33 cellular contexts compared by ENCODE assay signal in genomic region chr18:36183987-36184386, GRCh38. TPM values are rescaled to one million over a fixed set of nuclear protein-coding genes. Genes with fewer than 3 reads are reported as not detected.
"Had no signal": no experiment of that assay in that cellular context is flagged by ENCODE, and none has a peak within 500 bp of the region (broad histone marks: within the 10 kb centered on the region; RNA-seq: fewer than 3 reads in every experiment).

No MANE protein-coding gene starts in this region.

- FAIRE-seq: colon had no signal

- H3K27me3 ChIP-seq: adrenal gland, body of pancreas had no signal

- H3K36me3 ChIP-seq: adrenal gland, gastrocnemius medialis, heart left ventricle, WERI-Rb-1 had no signal

- H3K36me3 Mint-ChIP-seq: activated CD8-positive, alpha-beta memory T cell treated with anti-CD3 and anti-CD28 coated beads, Interleukin-2, amount 10 ng/mL, durations not matched to agents 7 days and 5 days; activated naive CD4-positive, alpha-beta T cell treated with anti-CD3 and anti-CD28 coated beads, Interleukin-2, amount 50 U/mL, for 24 hours; activated naive CD8-positive, alpha-beta T cell treated with anti-CD3 and anti-CD28 coated beads for 36 hours had no signal

- H3K4me3 Mint-ChIP-seq: activated B cell treated with CpG ODN at 0.5 μM for 24 hours; activated CD8-positive, alpha-beta memory T cell treated with anti-CD3 and anti-CD28 coated beads, Interleukin-2, amount 10 ng/mL, durations not matched to agents 7 days and 5 days; activated CD8-positive, alpha-beta T cell treated with anti-CD3 and anti-CD28 coated beads, Interleukin-2, amount 10 ng/mL, durations not matched to agents 7 days and 5 days; activated naive CD4-positive, alpha-beta T cell treated with anti-CD3 and anti-CD28 coated beads for 36 hours; activated naive CD4-positive, alpha-beta T cell treated with anti-CD3 and anti-CD28 coated beads, Interleukin-2, amount 50 U/mL, for 24 hours; activated naive CD8-positive, alpha-beta T cell treated with anti-CD3 and anti-CD28 coated beads for 36 hours; activated naive CD8-positive, alpha-beta T cell treated with anti-CD3 and anti-CD28 coated beads, Interleukin-2, amount 50 U/mL, for 24 hours; activated T-cell treated with anti-CD3 and anti-CD28 coated beads, Interleukin-2, amount 50 U/mL, for 24 hours; endodermal cell; T-helper 17 cell; T-helper 2 cell treated with Interferon-gamma antibody and Interleukin-4, amounts not matched to agents 5 μg/mL and 100 μg/mL, for 36 hours had no signal

- H3K9me3 Mint-ChIP-seq: activated B cell treated with CpG ODN at 0.5 μM for 24 hours; activated naive CD4-positive, alpha-beta T cell treated with anti-CD3 and anti-CD28 coated beads for 36 hours; activated naive CD4-positive, alpha-beta T cell treated with anti-CD3 and anti-CD28 coated beads, Interleukin-2, amount 50 U/mL, for 24 hours; activated naive CD8-positive, alpha-beta T cell treated with anti-CD3 and anti-CD28 coated beads for 36 hours; activated naive CD8-positive, alpha-beta T cell treated with anti-CD3 and anti-CD28 coated beads, Interleukin-2, amount 50 U/mL, for 24 hours; activated T-cell treated with anti-CD3 and anti-CD28 coated beads, Interleukin-2, amount 50 U/mL, for 24 hours; activated T-helper 2 cell treated with anti-CD3 and anti-CD28 coated beads, Interferon-gamma antibody, Interleukin-2, Interleukin-4, amounts not matched to agents 10 μg/mL and 5 μg/mL and 100 μg/mL, durations not matched to agents 14 hours and 24 hours and 36 hours; endodermal cell; T-helper 2 cell treated with Interferon-gamma antibody and Interleukin-4, amounts not matched to agents 5 μg/mL and 100 μg/mL, for 36 hours had no signal

- H3K9me3 ChIP-seq: adrenal gland, body of pancreas, gastrocnemius medialis, heart left ventricle had no signal

- DNase-seq: activated B cell treated with CpG ODN at 0.5 μM for 24 hours; activated CD4-positive, alpha-beta T cell treated with anti-CD3 and anti-CD28 coated beads for 48 hours; activated CD4-positive, alpha-beta T cell treated with anti-CD3 and anti-CD28 coated beads, Interleukin-2, amount 50 U/mL, for 1 hour; activated CD4-positive, alpha-beta T cell treated with anti-CD3 and anti-CD28 coated beads, Interleukin-2, amount 50 U/mL, for 48 hours; activated CD8-positive, alpha-beta memory T cell treated with anti-CD3 and anti-CD28 coated beads, Interleukin-2, amount 10 ng/mL, durations not matched to agents 7 days and 5 days; activated CD8-positive, alpha-beta memory T cell treated with anti-CD3 and anti-CD28 coated beads, Interleukin-2, amount 50 U/mL, for 4 hours; activated CD8-positive, alpha-beta T cell treated with anti-CD3 and anti-CD28 coated beads, Interleukin-2, amount 10 ng/mL, durations not matched to agents 7 days and 5 days; activated effector memory CD4-positive, alpha-beta T cell treated with anti-CD3 and anti-CD28 coated beads, Interleukin-2, amount 50 U/mL, for 16 hours; activated naive CD4-positive, alpha-beta T cell treated with anti-CD3 and anti-CD28 coated beads for 36 hours; activated naive CD8-positive, alpha-beta T cell treated with anti-CD3 and anti-CD28 coated beads for 36 hours; activated naive CD8-positive, alpha-beta T cell treated with anti-CD3 and anti-CD28 coated beads, Interleukin-2, amount 50 U/mL, for 24 hours; activated T-cell treated with anti-CD3 and anti-CD28 coated beads, Interleukin-2, amount 50 U/mL, for 24 hours; adrenal gland; amygdala; aorta; body of pancreas; cortex of kidney; effector CD8-positive, alpha-beta T cell; endodermal cell; foreskin keratinocyte; gastrocnemius medialis; glutamatergic neuron; heart left ventricle; T-helper 1 cell; T-helper 17 cell; T1000; WERI-Rb-1 had no signal

- ATAC-seq: activated CD4-positive, CD25-positive, alpha-beta regulatory T cell treated with anti-CD3 and anti-CD28 coated beads, Interleukin-2, amount 50 U/mL, for 24 hours; activated CD8-positive, alpha-beta memory T cell treated with anti-CD3 and anti-CD28 coated beads, Interleukin-2, amount 10 ng/mL, durations not matched to agents 7 days and 5 days; activated CD8-positive, alpha-beta T cell treated with anti-CD3 and anti-CD28 coated beads, Interleukin-2, amount 10 ng/mL, durations not matched to agents 7 days and 5 days; activated naive CD8-positive, alpha-beta T cell treated with anti-CD3 and anti-CD28 coated beads, Interleukin-2, amount 50 U/mL, for 24 hours; body of pancreas; esophagus mucosa; foreskin keratinocyte; gastrocnemius medialis; heart left ventricle; T-helper 17 cell had no signal

- H3K4me3 ChIP-seq: adrenal gland, body of pancreas, gastrocnemius medialis, heart left ventricle had no signal

- H3K27ac ChIP-seq: adrenal gland, body of pancreas, foreskin keratinocyte, gastrocnemius medialis, heart left ventricle, WERI-Rb-1 had no signal

- H3K27ac Mint-ChIP-seq: activated B cell treated with CpG ODN at 0.5 μM for 24 hours; activated CD8-positive, alpha-beta memory T cell treated with anti-CD3 and anti-CD28 coated beads, Interleukin-2, amount 10 ng/mL, durations not matched to agents 7 days and 5 days; activated CD8-positive, alpha-beta T cell treated with anti-CD3 and anti-CD28 coated beads, Interleukin-2, amount 10 ng/mL, durations not matched to agents 7 days and 5 days; activated naive CD4-positive, alpha-beta T cell treated with anti-CD3 and anti-CD28 coated beads for 36 hours; activated naive CD4-positive, alpha-beta T cell treated with anti-CD3 and anti-CD28 coated beads, Interleukin-2, amount 50 U/mL, for 24 hours; activated naive CD8-positive, alpha-beta T cell treated with anti-CD3 and anti-CD28 coated beads for 36 hours; activated naive CD8-positive, alpha-beta T cell treated with anti-CD3 and anti-CD28 coated beads, Interleukin-2, amount 50 U/mL, for 24 hours; activated T-cell treated with anti-CD3 and anti-CD28 coated beads, Interleukin-2, amount 50 U/mL, for 24 hours; activated T-helper 2 cell treated with anti-CD3 and anti-CD28 coated beads, Interferon-gamma antibody, Interleukin-2, Interleukin-4, amounts not matched to agents 10 μg/mL and 5 μg/mL and 100 μg/mL, durations not matched to agents 14 hours and 24 hours and 36 hours; endodermal cell; T-helper 17 cell; T-helper 2 cell treated with Interferon-gamma antibody and Interleukin-4, amounts not matched to agents 5 μg/mL and 100 μg/mL, for 36 hours had no signal

RNA-seq across cellular contexts. Expression of gene MOCOS, which starts 3.3 kb away (rescaled TPM):
- total RNA-seq: activated naive CD4-positive, alpha-beta T cell treated with anti-CD3 and anti-CD28 coated beads for 36 hours had no signal
